In genomic region chr12:105534068-105534467, GRCh38 we compare ENCODE assay signal across 11 cellular contexts.
"Had no signal": no experiment of that assay in that cellular context is flagged by ENCODE, and none has a peak within 500 bp of the region (broad histone marks: within the 10 kb centered on the region; RNA-seq: fewer than 3 reads in every experiment).

No MANE protein-coding gene starts in this region.

- H3K4me3 ChIP-seq: GM23248, GM23338, HAP-1 had no signal

- H2AFZ ChIP-seq: GM23248, GM23338 had no signal

- H3K4me1 Mint-ChIP-seq: GM23338, H9 had no signal

- H3K36me3 ChIP-seq: HAP-1 had no signal

- ATAC-seq: GM23338, HCT116 had no signal

- H3K4me1 ChIP-seq: HAP-1 had no signal

- DNase-seq: GM23248, GOT3, H7, H9, HCEC 1CT, HFFc6 had no signal

- H3K4me2 ChIP-seq: GM23338 had no signal

- H3K27ac Mint-ChIP-seq: GM23338, H9, HFFc6 had no signal

- H3K4me3 Mint-ChIP-seq: GM23338, H9, HFFc6 had no signal

- H3K27ac ChIP-seq: GM23248 had no signal

- FAIRE-seq: H1, H54 had no signal

- H3K9ac ChIP-seq: GM23248 had no signal
